ENCODE assay signal across 21 cellular contexts in the genomic region with DNA sequence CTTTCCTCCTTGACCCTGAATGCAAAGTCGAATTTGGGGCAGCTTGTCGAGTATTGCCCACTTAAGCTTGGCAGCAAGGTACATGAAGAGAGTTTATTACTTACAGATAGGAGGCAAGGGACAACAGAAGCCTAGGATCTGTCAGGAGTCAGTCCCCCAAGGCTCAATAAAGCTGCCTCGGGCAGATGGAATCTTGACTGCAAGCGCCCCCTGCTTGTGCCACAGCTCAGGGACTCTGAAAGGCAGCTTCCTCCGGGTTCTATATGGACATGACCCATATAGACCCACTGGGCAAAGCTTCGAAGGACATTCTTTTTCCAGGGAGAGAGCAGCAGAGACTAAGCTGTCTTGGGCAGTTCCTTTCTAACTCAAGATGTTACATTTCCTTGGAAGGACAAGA.
DNase-seq lines count a peak whose midpoint lies in the region; TF ChIP-seq lines count a peak whose summit lies in the region.
"Had no signal": no experiment of that assay in that cellular context is flagged by ENCODE, and none has a peak within 500 bp of the region (broad histone marks: within the 10 kb centered on the region; RNA-seq: fewer than 3 reads in every experiment).

No MANE protein-coding gene starts in this region.

- no peak for TF ChIP-seq POLR2A in spleen (IDR thresholded peaks at IDR 0.05)

- TF ChIP-seq CTCF in choroid plexus epithelial cell (conservative IDR thresholded peaks at IDR 0.05; ENCODE audit: low read depth, low read length) (peak; percentile 4), nephron progenitor cell (IDR thresholded peaks at IDR 0.05) (no peak), spleen (IDR thresholded peaks at IDR 0.05 in 8 of 11, conservative IDR thresholded peaks at IDR 0.05 in 3 of 11) (no peak), RWPE1 (conservative IDR thresholded peaks at IDR 0.05; ENCODE audit: low read depth) (no peak)

- CTCF ChIA-PET in RWPE1 (lab: Yijun Ruan, JAX), result no interaction called here

- no peak overlapping the region for H3K4me3 Mint-ChIP-seq in nephron progenitor cell
- H3K4me3 Mint-ChIP-seq: stimulated activated effector memory CD8-positive, alpha-beta T cell treated with anti-CD3 and anti-CD28 coated beads, Interleukin-12 subunit alpha, Interleukin-12 subunit beta, amount 100 ng/mL, for 72 hours had no signal

- H3K27ac ChIP-seq in spleen, result no peak overlapping the region
- H3K27ac ChIP-seq in RWPE1, result no peak overlapping the region
- H3K27ac ChIP-seq: coronary artery, left lung, neutrophil had no signal

- intact Hi-C loops in spleen (cut with DNase I; ENCODE audit: low total_unique reads), result no loop called here

- no peaks in the 10 kb centered on the region for H3K9me3 Mint-ChIP-seq in nephron progenitor cell

- no peaks in the 10 kb centered on the region for H3K4me1 Mint-ChIP-seq in nephron progenitor cell
- H3K4me1 Mint-ChIP-seq: stimulated activated effector memory CD8-positive, alpha-beta T cell treated with anti-CD3 and anti-CD28 coated beads, Interleukin-12 subunit alpha, Interleukin-12 subunit beta, amount 100 ng/mL, for 72 hours had no signal

- no peaks in the 10 kb centered on the region for H3K4me1 ChIP-seq in spleen
- H3K4me1 ChIP-seq: left lung had no signal

- H3K36me3 ChIP-seq in spleen, result no peaks in the 10 kb centered on the region
- H3K36me3 ChIP-seq: left lung, neutrophil had no signal

- DNase-seq in NCI-H748 (lab: John Stamatoyannopoulos, UW; ENCODE audit: unreplicated experiment), result peak; percentile 23
- no peak for DNase-seq in NCI-H748 treated with DMSO at 0.1 percent for 48 hours (lab: John Stamatoyannopoulos, UW)
- peak; percentile 31 for DNase-seq in NCI-H69 (lab: John Stamatoyannopoulos, UW)
- no peak for DNase-seq in choroid plexus epithelial cell (ENCODE audit: low read depth)
- DNase-seq in nephron progenitor cell, result peak; percentile 3
- DNase-seq in GM19238 (ENCODE audit: insufficient read length, low spot score), result no peak
- no peak for DNase-seq in spleen
- no peak for DNase-seq in RWPE1 (ENCODE audit: low spot score)
- DNase-seq: activated T-cell treated with anti-CD3 and anti-CD28 coated beads, Interleukin-2, amount 50 U/mL, for 48 hours; DMS79 treated with DMSO at 0.1 percent for 48 hours; foreskin fibroblast; left lung; mucosa of descending colon; NCI-H1105 treated with DMSO at 0.1 percent for 48 hours; NCI-H2171 treated with DMSO at 0.1 percent for 48 hours; NCI-H774; T-helper 1 cell had no signal

- H3K36me3 Mint-ChIP-seq in nephron progenitor cell (ENCODE audit: low read depth), result no peaks in the 10 kb centered on the region
- H3K36me3 Mint-ChIP-seq: activated naive CD4-positive, alpha-beta T cell treated with anti-CD3 and anti-CD28 coated beads, Interleukin-2, amount 50 U/mL, for 72 hours; stimulated activated effector memory CD8-positive, alpha-beta T cell treated with anti-CD3 and anti-CD28 coated beads, Interleukin-12 subunit alpha, Interleukin-12 subunit beta, amount 100 ng/mL, for 72 hours had no signal

- POLR2A ChIA-PET in RWPE1 (lab: Yijun Ruan, JAX; ENCODE audit: low non-redundant PET), result no interaction called here

- 71 to 89% (median 79%) methylated on average over 6 of the region's 6 CpGs for WGBS in spleen, 5 donors

- no peaks in the 10 kb centered on the region for H3K9me3 ChIP-seq in spleen
- H3K9me3 ChIP-seq: mucosa of descending colon, neutrophil had no signal

- H3K27me3 ChIP-seq in spleen (replicated peaks in 1 of 7), result no peaks in the 10 kb centered on the region
- H3K27me3 ChIP-seq: left lung, neutrophil had no signal

- H3K27me3 Mint-ChIP-seq in nephron progenitor cell (ENCODE audit: low read depth, poor library complexity), result no peaks in the 10 kb centered on the region

- no peak overlapping the region for H3K27ac Mint-ChIP-seq in nephron progenitor cell
- H3K27ac Mint-ChIP-seq: activated naive CD4-positive, alpha-beta T cell treated with anti-CD3 and anti-CD28 coated beads, Interleukin-2, amount 50 U/mL, for 72 hours; stimulated activated effector memory CD8-positive, alpha-beta T cell treated with anti-CD3 and anti-CD28 coated beads, Interleukin-12 subunit alpha, Interleukin-12 subunit beta, amount 100 ng/mL, for 72 hours had no signal

- H3K4me3 ChIP-seq in choroid plexus epithelial cell (ENCODE audit: low read depth, low read length), result no peak overlapping the region
- no peak overlapping the region for H3K4me3 ChIP-seq in spleen
- H3K4me3 ChIP-seq: coronary artery, left lung, mucosa of descending colon had no signal

Comparison
In these comparisons a context has a peak if more than half of its experiments do, and no peak if none do; other contexts are left out.
1. DNase-seq: peak in NCI-H748 (single experiment), NCI-H69 (single experiment) and nephron progenitor cell (single experiment); none in NCI-H748 treated with DMSO at 0.1 percent for 48 hours (single experiment), choroid plexus epithelial cell (single experiment), GM19238 (single experiment), spleen (single experiment) and RWPE1 (single experiment).